Comparison of ENCODE assay signal across 8 cellular contexts in the genomic region with DNA sequence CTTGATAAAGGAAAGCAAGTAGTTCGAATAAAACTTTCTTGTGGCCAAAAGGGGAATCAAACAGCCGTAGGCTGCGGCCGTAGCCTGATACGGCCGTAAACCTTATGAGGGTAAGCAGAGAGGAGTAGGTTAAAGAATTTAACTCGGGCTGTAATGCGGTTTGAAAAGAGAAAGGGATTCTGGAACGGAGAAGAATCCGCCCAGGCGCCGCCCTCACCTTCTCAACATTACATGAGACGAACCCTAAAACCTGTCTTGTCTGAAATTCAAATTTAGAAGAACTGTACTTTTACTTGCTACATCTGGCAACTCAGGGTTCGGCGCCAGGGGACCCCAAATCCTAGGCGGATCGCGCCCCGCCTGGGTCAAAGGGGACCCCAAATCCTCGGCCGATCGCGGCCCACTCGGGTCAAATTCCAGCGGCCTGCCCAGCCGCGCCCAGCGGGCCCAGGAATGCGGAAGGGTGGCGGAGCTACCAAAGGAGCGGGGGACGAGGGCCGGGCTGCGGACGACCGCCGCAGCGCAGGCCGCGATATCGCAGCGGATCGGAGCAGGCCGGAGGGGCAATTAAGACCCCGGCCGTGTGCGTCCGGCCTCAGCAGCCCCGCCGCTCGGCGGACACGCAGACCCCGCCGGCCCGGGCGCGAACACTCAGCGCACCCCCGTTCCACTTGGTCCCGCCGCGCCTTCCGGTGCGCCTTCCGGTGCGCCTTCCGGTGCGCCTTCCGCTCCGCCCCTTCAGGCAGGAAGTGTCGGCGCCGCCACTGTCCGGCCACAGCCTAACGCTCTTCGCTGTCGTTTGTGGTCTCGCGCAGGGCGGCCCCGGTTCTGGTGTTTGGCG. TPM values are rescaled to one million over a fixed set of nuclear protein-coding genes. Genes with fewer than 3 reads are reported as not detected.
A peak's percentile ranks its signal among the peaks of the same experiment; 100 is the strongest.
DNase-seq lines count a peak whose midpoint lies in the region; FAIRE-seq and TF ChIP-seq lines count a peak whose summit lies in the region.

Gene MYL12B (plus strand): TSS at position 741 of the 841 bp plus-strand sequence. CDS start 10,766 bp downstream, outside the sequence.

- H3K36me3 Mint-ChIP-seq in T-helper 2 cell treated with Interferon-gamma antibody and Interleukin-4, amounts not matched to agents 5 μg/mL and 100 μg/mL, for 36 hours (ENCODE audit: low read depth), result peaks cover 50% of the 10 kb centered on the region

- peaks cover 77% of the 10 kb centered on the region for H3K4me1 Mint-ChIP-seq in T-helper 2 cell treated with Interferon-gamma antibody and Interleukin-4, amounts not matched to agents 5 μg/mL and 100 μg/mL, for 36 hours (ENCODE audit: low read depth)

- no peak for TF ChIP-seq CTCF in HFF-Myc (IDR thresholded peaks at IDR 0.05; ENCODE audit: low read depth, low read length, missing control alignments)
- peak in 1 of 3 experiments; percentile 27 for TF ChIP-seq CTCF in ascending aorta (IDR thresholded peaks at IDR 0.05)
- no peak for TF ChIP-seq CTCF in hepatocyte (IDR thresholded peaks at IDR 0.05; ENCODE audit: poor library complexity)
- TF ChIP-seq CTCF in retinal pigment epithelial cell (conservative IDR thresholded peaks at IDR 0.05; ENCODE audit: low read depth, low read length), result no peak

- peak within 1 kb of the TSS; percentile 81 for H3K4me3 ChIP-seq in HFF-Myc (replicated peaks; ENCODE audit: low read depth, low read length)
- peak within 1 kb of the TSS; percentile 94 to 96 for H3K4me3 ChIP-seq in ascending aorta
- peak within 1 kb of the TSS; percentile 99 for H3K4me3 ChIP-seq in hepatocyte
- peak within 1 kb of the TSS; percentile 94 for H3K4me3 ChIP-seq in retinal pigment epithelial cell (ENCODE audit: low read length)

- peak within 1 kb of the TSS; percentile 96 for H3K4me3 Mint-ChIP-seq in T-helper 2 cell treated with Interferon-gamma antibody and Interleukin-4, amounts not matched to agents 5 μg/mL and 100 μg/mL, for 36 hours

- peaks cover 18 to 42% of the 10 kb centered on the region in 2 donors for H3K4me1 ChIP-seq in ascending aorta
- H3K4me1 ChIP-seq in hepatocyte (ENCODE audit: insufficient read depth), result peaks cover 45% of the 10 kb centered on the region

- DNase-seq in GM12891 (ENCODE audit: insufficient read length, low spot score), result peak; percentile 71
- DNase-seq in HFF-Myc (ENCODE audit: extremely low read depth, low read depth), result no peak
- DNase-seq in NAMALWA (ENCODE audit: low spot score), result peak; percentile 84
- peak; percentile 80 for DNase-seq in T-helper 2 cell treated with Interferon-gamma antibody and Interleukin-4, amounts not matched to agents 5 μg/mL and 100 μg/mL, for 36 hours (ENCODE audit: low spot score)
- peak; percentile 22 to 87 for DNase-seq in ascending aorta (ENCODE audit: low spot score in 2 of 2)
- DNase-seq in hepatocyte (ENCODE audit: low spot score), result peak; percentile 93
- DNase-seq in retinal pigment epithelial cell (ENCODE audit: low read depth), result no peak
- no peak for DNase-seq in cortex of kidney (lab: John Stamatoyannopoulos, UW)

- peak; percentile 78 for TF ChIP-seq POLR2A in GM12891 (IDR thresholded peaks at IDR 0.05; ENCODE audit: low read depth, low read length)

- intact Hi-C loops in ascending aorta (cut with DNase I), result loop anchor here (2.0 kb wide), 2 partner anchors 191 to 331 kb away; no protein-coding TSS in a partner anchor

- no peaks in the 10 kb centered on the region for H3K9me3 Mint-ChIP-seq in T-helper 2 cell treated with Interferon-gamma antibody and Interleukin-4, amounts not matched to agents 5 μg/mL and 100 μg/mL, for 36 hours

- no peaks in the 10 kb centered on the region for H3K9me2 ChIP-seq in hepatocyte (replicated peaks; ENCODE audit: insufficient read depth)

- H4K20me1 ChIP-seq in hepatocyte (ENCODE audit: insufficient read depth, poor library complexity, severe bottlenecking), result peaks cover 35% of the 10 kb centered on the region

- H3K27me3 ChIP-seq in ascending aorta (no peaks in the 10 kb centered on the region), hepatocyte (no peaks in the 10 kb centered on the region)

- H3K36me3 ChIP-seq in ascending aorta (peaks cover 20 to 31% of the 10 kb centered on the region in 2 donors), hepatocyte (replicated peaks; ENCODE audit: insufficient read depth, low read depth) (peaks cover 7% of the 10 kb centered on the region)

- no peaks in the 10 kb centered on the region for H3K9me3 ChIP-seq in ascending aorta
- no peaks in the 10 kb centered on the region for H3K9me3 ChIP-seq in hepatocyte (ENCODE audit: low read depth)

- H3K27me3 Mint-ChIP-seq in T-helper 2 cell treated with Interferon-gamma antibody and Interleukin-4, amounts not matched to agents 5 μg/mL and 100 μg/mL, for 36 hours (ENCODE audit: low read depth), result no peaks in the 10 kb centered on the region

- H3K27ac Mint-ChIP-seq in T-helper 2 cell treated with Interferon-gamma antibody and Interleukin-4, amounts not matched to agents 5 μg/mL and 100 μg/mL, for 36 hours, result peak within 1 kb of the TSS; percentile 99

- under 1% methylated on average over 55 of the region's 83 CpGs for WGBS in hepatocyte (ENCODE audit: low lambda C conversion rate, missing lambda C conversion rate)

- H3K79me2 ChIP-seq in hepatocyte, result peaks cover 74% of the 10 kb centered on the region

- H3K4me2 ChIP-seq in hepatocyte, result peak within 1 kb of the TSS; percentile 78

- peak within 1 kb of the TSS; percentile 58 for H2AFZ ChIP-seq in hepatocyte

- peak; percentile 88 for FAIRE-seq in GM12891 (lab: Jason Lieb, UNC)

- H3K27ac ChIP-seq in ascending aorta (peak within 1 kb of the TSS; percentile 96 to 100), hepatocyte (peak within 1 kb of the TSS; percentile 99)

TF ChIP-seq in GM12891, 5 proteins besides CTCF, POLR2A, EP300 and RAD21:
- TF ChIP-seq SPI1 (IDR thresholded peaks at IDR 0.05; ENCODE audit: low read depth, low read length) (peak; percentile 51; the same call in 1 of the 2 replicates), PAX5 (IDR thresholded peaks at IDR 0.05; ENCODE audit: insufficient read depth, low read length, severe bottlenecking) (no peak), TAF1 (IDR thresholded peaks at IDR 0.05; ENCODE audit: low read depth, low read length) (peak; percentile 51; the same call in 1 of the 2 replicates), POU2F2 (IDR thresholded peaks at IDR 0.05; ENCODE audit: low read depth, low read length) (peak; percentile 35; the same call in 1 of the 2 replicates), POLR2AphosphoS5 (IDR thresholded peaks at IDR 0.05; ENCODE audit: low read depth, low read length) (peak; percentile 73; the same call in 1 of the 2 replicates)
TF ChIP-seq in GM12891: peak in this region for 4.

RNA-seq across cellular contexts. Expression of gene MYL12B, which starts in this region (rescaled TPM):
- 246 TPM for polyA plus RNA-seq in GM12891 (2012; ENCODE audit: low read depth, missing spikeins)
- total RNA-seq in ascending aorta (198 TPM), hepatocyte (478 and 519 TPM in 2 replicates)
- polyA plus RNA-seq in hepatocyte, result 671 and 721 TPM in 2 replicates

Comparison
In these comparisons a context has a peak if more than half of its experiments do, and no peak if none do; other contexts are left out.
1. DNase-seq: peak in GM12891 (single experiment), NAMALWA (single experiment), T-helper 2 cell treated with Interferon-gamma antibody and Interleukin-4, amounts not matched to agents 5 μg/mL and 100 μg/mL, for 36 hours (single experiment), ascending aorta (2 of 2) and hepatocyte (single experiment); none in HFF-Myc (single experiment), retinal pigment epithelial cell (single experiment) and cortex of kidney (single experiment).
2. Peak in every context shown above with its lines, with median percentiles within 50 percentile points of each other: H3K4me3 ChIP-seq.